Comparison of ENCODE assay signal across 8 cellular contexts in genomic region chr16:74666425-74667214, GRCh38. TPM values are rescaled to one million over a fixed set of nuclear protein-coding genes. Genes with fewer than 3 reads are reported as not detected.
DNase-seq lines count a peak whose midpoint lies in the region; ATAC-seq, FAIRE-seq and TF ChIP-seq lines count a peak whose summit lies in the region.

Gene RFWD3 (minus strand): TSS chr16:74666877. CDS start chr16:74661449, 5,428 bp downstream.

- peak within 1 kb of the TSS; percentile 98 for H3K4me2 ChIP-seq in SU-DHL-6 (ENCODE audit: low read depth, low read length, poor library complexity, severe bottlenecking)

- H3K27ac Mint-ChIP-seq in activated naive CD8-positive, alpha-beta T cell treated with anti-CD3 and anti-CD28 coated beads, Interleukin-2, amount 10 ng/mL, durations not matched to agents 7 days and 5 days, result peak within 1 kb of the TSS; percentile 97

- peak; percentile 97 for FAIRE-seq in pancreas (lab: Jason Lieb, UNC)

- peaks cover 3% of the 10 kb centered on the region for H3K9me3 Mint-ChIP-seq in activated naive CD8-positive, alpha-beta T cell treated with anti-CD3 and anti-CD28 coated beads, Interleukin-2, amount 10 ng/mL, durations not matched to agents 7 days and 5 days

- TF ChIP-seq EP300 in tibial nerve (IDR thresholded peaks at IDR 0.05), result peak; percentile 25 to 54

- H3K27me3 Mint-ChIP-seq in activated naive CD8-positive, alpha-beta T cell treated with anti-CD3 and anti-CD28 coated beads, Interleukin-2, amount 10 ng/mL, durations not matched to agents 7 days and 5 days, result no peaks in the 10 kb centered on the region

- H3K36me3 ChIP-seq in SU-DHL-6 (ENCODE audit: low read length), result peaks cover 21% of the 10 kb centered on the region
- H3K36me3 ChIP-seq in pancreas, result no peaks in the 10 kb centered on the region
- peaks cover 0 to 42% (median 0%) of the 10 kb centered on the region in 3 donors for H3K36me3 ChIP-seq in tibial nerve

- peaks cover 51% of the 10 kb centered on the region for H3K79me2 ChIP-seq in SU-DHL-6 (ENCODE audit: insufficient read depth, low read length)

- ATAC-seq in HG02678 (IDR thresholded peaks at IDR 0.05; ENCODE audit: unreplicated experiment), result peak; percentile 100
- ATAC-seq in activated naive CD8-positive, alpha-beta T cell treated with anti-CD3 and anti-CD28 coated beads, Interleukin-2, amount 10 ng/mL, durations not matched to agents 7 days and 5 days (ENCODE audit: low read depth), result peak; percentile 100
- ATAC-seq in Right ventricle myocardium superior (ENCODE audit: poor library complexity), result peak; percentile 100
- peak; percentile 100 for ATAC-seq in pancreas

- TF ChIP-seq CTCF in SU-DHL-6 (IDR thresholded peaks at IDR 0.05; ENCODE audit: insufficient read depth, low read length, poor library complexity, severe bottlenecking), result no peak
- TF ChIP-seq CTCF in pancreas (IDR thresholded peaks at IDR 0.05), result no peak
- peak in 1 of 5 experiments; percentile 23 for TF ChIP-seq CTCF in tibial nerve (IDR thresholded peaks at IDR 0.05)

- H4K20me1 ChIP-seq in SU-DHL-6 (ENCODE audit: low read depth, low read length), result peaks cover 19% of the 10 kb centered on the region

- peak within 1 kb of the TSS; percentile 98 for H3K9ac ChIP-seq in SU-DHL-6 (ENCODE audit: low read length)

- peak within 1 kb of the TSS; percentile 92 for H3K4me3 Mint-ChIP-seq in activated naive CD8-positive, alpha-beta T cell treated with anti-CD3 and anti-CD28 coated beads, Interleukin-2, amount 10 ng/mL, durations not matched to agents 7 days and 5 days

- TF ChIP-seq POLR2A in GM10847 (IDR thresholded peaks at IDR 0.05; ENCODE audit: extremely low read depth, insufficient read length) (peak; percentile 67), tibial nerve (IDR thresholded peaks at IDR 0.05) (peak in 1 of 2 donors; percentile 14)

- peaks cover 32% of the 10 kb centered on the region for H3K36me3 Mint-ChIP-seq in activated naive CD8-positive, alpha-beta T cell treated with anti-CD3 and anti-CD28 coated beads, Interleukin-2, amount 10 ng/mL, durations not matched to agents 7 days and 5 days

- peak; percentile 86 for DNase-seq in NCI-H128 (lab: John Stamatoyannopoulos, UW; ENCODE audit: unreplicated experiment)
- peak; percentile 88 for DNase-seq in activated naive CD8-positive, alpha-beta T cell treated with anti-CD3 and anti-CD28 coated beads, Interleukin-2, amount 10 ng/mL, durations not matched to agents 7 days and 5 days
- DNase-seq in Right ventricle myocardium superior, result peak; percentile 96
- DNase-seq in pancreas, result peak; percentile 89 to 98 (median 98)
- DNase-seq in tibial nerve (ENCODE audit: low spot score in 2 of 2), result peak; percentile 94 to 97

- peak within 1 kb of the TSS; percentile 93 for H2AFZ ChIP-seq in SU-DHL-6 (ENCODE audit: low read depth, low read length, severe bottlenecking)

- H3K4me3 ChIP-seq in SU-DHL-6 (ENCODE audit: insufficient read depth, low read length, poor library complexity, severe bottlenecking) (peak within 1 kb of the TSS; percentile 90), pancreas (peak within 1 kb of the TSS; percentile 50 to 83 (median 79)), tibial nerve (peak within 1 kb of the TSS; percentile 74 to 98 (median 88))

- H3K9me3 ChIP-seq in SU-DHL-6 (ENCODE audit: insufficient read depth, low read length), result 0 out of 2 replicates have a peak, but pooled peaks cover 5% of the 10 kb centered on the region
- no peaks in the 10 kb centered on the region for H3K9me3 ChIP-seq in pancreas
- H3K9me3 ChIP-seq in tibial nerve, result no peaks in the 10 kb centered on the region

- H3K9me2 ChIP-seq in SU-DHL-6 (replicated peaks; ENCODE audit: insufficient read depth, low read length), result no peaks in the 10 kb centered on the region

- POLR2A ChIA-PET in activated naive CD8-positive, alpha-beta T cell treated with anti-CD3 and anti-CD28 coated beads, Interleukin-2, amount 10 ng/mL, durations not matched to agents 7 days and 5 days (lab: Charles Lee), result interaction anchor here (0.5 to 3.9 kb wide), 26 partner anchors 8 to 981 kb away, joined by 3 to 64 read pairs (median 5); partner anchors contain the start of genes GLG1, KARS1, MLKL and TMEM231

- peaks cover 41% of the 10 kb centered on the region for H3K4me1 Mint-ChIP-seq in activated naive CD8-positive, alpha-beta T cell treated with anti-CD3 and anti-CD28 coated beads, Interleukin-2, amount 10 ng/mL, durations not matched to agents 7 days and 5 days

- intact Hi-C loops in Right ventricle myocardium superior (cut with DNase I), result no loop called here
- intact Hi-C loops in pancreas (cut with DNase I), result no loop called here

- H3F3A ChIP-seq in SU-DHL-6 (ENCODE audit: insufficient read depth), result no peaks in the 10 kb centered on the region

- H3K27ac ChIP-seq in SU-DHL-6 (ENCODE audit: low read depth, low read length) (peak within 1 kb of the TSS; percentile 76), pancreas (peak within 1 kb of the TSS; percentile 19 to 55 (median 38)), tibial nerve (peak within 1 kb of the TSS; percentile 20 to 80 (median 56))

- H3K27me3 ChIP-seq in SU-DHL-6 (ENCODE audit: low read length) (no peaks in the 10 kb centered on the region), pancreas (no peaks in the 10 kb centered on the region), tibial nerve (no peaks in the 10 kb centered on the region)

- H3K4me1 ChIP-seq in pancreas (peaks cover 0 to 7% (median 0%) of the 10 kb centered on the region in 3 donors), tibial nerve (peaks cover 0 to 32% (median 7%) of the 10 kb centered on the region in 4 donors)

- whole genome bisulfite sequencing in pancreas, 2 donors, result 0% methylated on average over 63 of the region's 63 CpGs
- 0 to 1% methylated on average over 38 to 58 of the region's 63 CpGs for WGBS in tibial nerve, 2 donors

RNA-seq across cellular contexts. Expression of gene RFWD3, which starts in this region (rescaled TPM):
- 100 to 1,000 TPM; 110 to 119 TPM for total RNA-seq in activated naive CD8-positive, alpha-beta T cell treated with anti-CD3 and anti-CD28 coated beads, Interleukin-2, amount 10 ng/mL, durations not matched to agents 7 days and 5 days
- 4.4 TPM for total RNA-seq in Right ventricle myocardium superior
- total RNA-seq in pancreas, result 10 to 100 TPM in 3 of 6 donors, 1 to 10 TPM in 3; 4.7 to 14.0 (median 9.2) TPM
- polyA plus RNA-seq in pancreas, result 1 to 10 TPM; 3.7 to 6.0 TPM
- 10 to 100 TPM; 13.5 to 32.8 (median 21.0) TPM for total RNA-seq in tibial nerve

Comparison
In these comparisons a context has a peak if more than half of its experiments do, and no peak if none do; other contexts are left out.
1. Peak in every context shown above with its lines: DNase-seq, ATAC-seq, H3K4me3 ChIP-seq and H3K27ac ChIP-seq.